In genomic region chr15:42050484-42051255, GRCh38 we compare ENCODE assay signal across 32 cellular contexts. TPM values are rescaled to one million over a fixed set of nuclear protein-coding genes. Genes with fewer than 3 reads are reported as not detected.
DNase-seq lines count a peak whose midpoint lies in the region; ATAC-seq and TF ChIP-seq lines count a peak whose summit lies in the region.
"Had no signal": no experiment of that assay in that cellular context is flagged by ENCODE, and none has a peak within 500 bp of the region (broad histone marks: within the 10 kb centered on the region; RNA-seq: fewer than 3 reads in every experiment).

No MANE protein-coding gene starts in this region.

- H3K9me3 ChIP-seq in OCI-LY3 (ENCODE audit: insufficient read depth, low read length), result no peaks in the 10 kb centered on the region
- H3K9me3 ChIP-seq in gastrocnemius medialis, result no peaks in the 10 kb centered on the region
- H3K9me3 ChIP-seq: body of pancreas, pancreas, spleen, thoracic aorta, uterus had no signal

- no peaks in the 10 kb centered on the region for H4K20me1 ChIP-seq in OCI-LY3 (ENCODE audit: insufficient read depth, low read length)

- no peak overlapping the region for H3K4me3 ChIP-seq in OCI-LY3 (ENCODE audit: low read length)
- no peak overlapping the region for H3K4me3 ChIP-seq in gastrocnemius medialis
- H3K4me3 ChIP-seq: body of pancreas, K562, pancreas, spleen, thoracic aorta, uterus had no signal

- no peaks in the 10 kb centered on the region for H3K36me3 ChIP-seq in OCI-LY3 (replicated peaks; ENCODE audit: low read depth, low read length)
- no peaks in the 10 kb centered on the region for H3K36me3 ChIP-seq in gastrocnemius medialis
- H3K36me3 ChIP-seq: pancreas, spleen, thoracic aorta, uterus had no signal

- no peaks in the 10 kb centered on the region for H3K79me2 ChIP-seq in OCI-LY3 (ENCODE audit: low read length)

- ATAC-seq in Right ventricle myocardium superior (ENCODE audit: poor library complexity) (peak; percentile 84), gastrocnemius medialis (peak; percentile 94 to 95), GM21515 (IDR thresholded peaks at IDR 0.05; ENCODE audit: unreplicated experiment) (no peak)
- no peak for ATAC-seq in activated CD4-positive, CD25-positive, alpha-beta regulatory T cell treated with anti-CD3 and anti-CD28 coated beads, Interleukin-2, amount 50 U/mL, for 24 hours
- ATAC-seq: body of pancreas, K562, pancreas, PC-3, T-helper 17 cell had no signal

- DNase-seq in Right ventricle myocardium superior, result no peak
- peak; percentile 3 for DNase-seq in iPS-NIHi11 (ENCODE audit: low spot score)
- DNase-seq in gastrocnemius medialis, result peak in 1 of 2 donors; percentile 48
- DNase-seq in NCI-H2029 (lab: John Stamatoyannopoulos, UW), result no peak
- DNase-seq: activated CD4-positive, alpha-beta T cell treated with anti-CD3 and anti-CD28 coated beads, Interleukin-2, amount 50 U/mL, for 4 hours; activated naive CD4-positive, alpha-beta T cell treated with anti-CD3 and anti-CD28 coated beads, Interleukin-2, amount 50 U/mL, for 16 hours; body of pancreas; CD8-positive, alpha-beta memory T cell; DMS 273 treated with DMSO at 0.1 percent for 48 hours; effector CD8-positive, alpha-beta T cell; glutamatergic neuron; kidney glomerular epithelial cell; NCI-H1092; NCI-H1694; NCI-H2171; NCI-H510A; pancreas; PC-3; SHP77; spleen; stimulated activated CD8-positive, alpha-beta memory T cell treated with anti-CD3 and anti-CD28 coated beads, Interleukin-4, amount 100 ng/mL, for 48 hours; T-helper 17 cell; uterus had no signal

- H3K9ac ChIP-seq in OCI-LY3 (ENCODE audit: low read length), result no peak overlapping the region

- intact Hi-C loops in Right ventricle myocardium superior (cut with DNase I), result no loop called here
- intact Hi-C loops in gastrocnemius medialis (cut with DNase I; ENCODE audit: low total_unique reads), result loop anchor here (2.0 kb wide), 1 partner anchor 20 kb away; no protein-coding TSS in a partner anchor

- no peak for TF ChIP-seq CTCF in OCI-LY3 (IDR thresholded peaks at IDR 0.05; ENCODE audit: low read depth, low read length)
- no peak for TF ChIP-seq CTCF in gastrocnemius medialis (IDR thresholded peaks at IDR 0.05 in 4 of 5, conservative IDR thresholded peaks at IDR 0.05 in 1 of 5)

- no peak overlapping the region for H3K27ac ChIP-seq in OCI-LY3 (ENCODE audit: low read length)
- peak overlapping the region; percentile 73 to 88 (median 82) for H3K27ac ChIP-seq in gastrocnemius medialis
- H3K27ac ChIP-seq: body of pancreas, epithelial cell of prostate, pancreas, spleen, thoracic aorta, uterus had no signal

- H2AFZ ChIP-seq in OCI-LY3 (ENCODE audit: low read depth, low read length), result 0 out of 2 replicates have a peak overlapping the region, but pooled peaks have one; percentile 29

- in situ Hi-C loops in gastrocnemius medialis (cut with MboI; ENCODE audit: low sequenced_read_pairs in 4 of 4), result loop anchor here in 1 of 4 donors (10.0 kb wide), 1 partner anchor 56 kb away; no protein-coding TSS in a partner anchor

- no peak for TF ChIP-seq POLR2A in gastrocnemius medialis (IDR thresholded peaks at IDR 0.05)

- no peak overlapping the region for H3K4me2 ChIP-seq in OCI-LY3 (ENCODE audit: low read length)

- H3K4me1 ChIP-seq in OCI-LY3 (ENCODE audit: low read length) (no peaks in the 10 kb centered on the region), gastrocnemius medialis (peaks cover 40 to 47% of the 10 kb centered on the region in 2 donors)
- H3K4me1 ChIP-seq: uterus had no signal

- no peaks in the 10 kb centered on the region for H3K27me3 ChIP-seq in OCI-LY3 (ENCODE audit: low read depth, low read length)
- no peaks in the 10 kb centered on the region for H3K27me3 ChIP-seq in gastrocnemius medialis
- H3K27me3 ChIP-seq: body of pancreas, pancreas, spleen, uterus had no signal

RNA-seq across cellular contexts. Expression of gene PLA2G4E, which starts 29.8 kb away (rescaled TPM):
- not detected for total RNA-seq in Right ventricle myocardium superior
- not detected for total RNA-seq in gastrocnemius medialis
- total RNA-seq: body of pancreas; CD8-positive, alpha-beta memory T cell; H1; HT1080; K562; lung microvascular endothelial cell; PC-3; spleen; T-helper 17 cell; thoracic aorta; uterus had no signal

RNA-seq across cellular contexts. Expression of gene PLA2G4D, which starts 43.7 kb away (rescaled TPM):
- not detected for total RNA-seq in Right ventricle myocardium superior
- under 1 TPM in 1 of 4 donors, not detected in 3; 0.10 TPM for total RNA-seq in gastrocnemius medialis
- total RNA-seq: body of pancreas; CD8-positive, alpha-beta memory T cell; HT1080; lung microvascular endothelial cell; spleen; T-helper 17 cell; thoracic aorta had no signal

Comparison
In these comparisons a context has a peak if more than half of its experiments do, and no peak if none do; other contexts are left out.
1. ATAC-seq: peak in Right ventricle myocardium superior (single experiment) and gastrocnemius medialis (2 of 2); none in activated CD4-positive, CD25-positive, alpha-beta regulatory T cell treated with anti-CD3 and anti-CD28 coated beads, Interleukin-2, amount 50 U/mL, for 24 hours (0 of 2) and GM21515 (single experiment).